Comparison of ENCODE assay signal across 9 cellular contexts in genomic region chr13:34351134-34351533, GRCh38.
"Had no signal": no experiment of that assay in that cellular context is flagged by ENCODE, and none has a peak within 500 bp of the region (broad histone marks: within the 10 kb centered on the region; RNA-seq: fewer than 3 reads in every experiment).

No MANE protein-coding gene starts in this region.

- H3K4me1 ChIP-seq: HAP-1 had no signal

- H3K9me3 ChIP-seq: HAP-1 had no signal

- H3K4me1 Mint-ChIP-seq: IgD-negative memory B cell had no signal

- H3K4me2 ChIP-seq: GM23338, KMS-11 had no signal

- H3K36me3 ChIP-seq: HAP-1 had no signal

- ATAC-seq: GM23338, HCT116, HepG2 had no signal

- H3K27ac Mint-ChIP-seq: GM23338 had no signal

- H3K4me3 ChIP-seq: GM23338, HAP-1 had no signal

- DNase-seq: H7, KBM-7 had no signal

- H3K4me3 Mint-ChIP-seq: GM23338, IgD-negative memory B cell had no signal

- H3K27me3 Mint-ChIP-seq: IgD-negative memory B cell had no signal

- H3K27ac ChIP-seq: HL-60, KMS-11 had no signal

- FAIRE-seq: HepG2 had no signal
